In genomic region chr21:44999972-45000636, GRCh38 we compare ENCODE assay signal across 15 cellular contexts.
DNase-seq lines count a peak whose midpoint lies in the region; ATAC-seq, FAIRE-seq and TF ChIP-seq lines count a peak whose summit lies in the region.
"Had no signal": no experiment of that assay in that cellular context is flagged by ENCODE, and none has a peak within 500 bp of the region (broad histone marks: within the 10 kb centered on the region; RNA-seq: fewer than 3 reads in every experiment).

No MANE protein-coding gene starts in this region.

- no peak overlapping the region for H3K23ac ChIP-seq in IMR-90 (ENCODE audit: low read depth, low read length)

- TF ChIP-seq CTCF in IMR-90 (conservative IDR thresholded peaks at IDR 0.05; ENCODE audit: low read depth, low read length) (no peak), bronchial epithelial cell (IDR thresholded peaks at IDR 0.05; ENCODE audit: insufficient read depth, low read length, severe bottlenecking) (no peak), lower leg skin (IDR thresholded peaks at IDR 0.05) (no peak), thoracic aorta (IDR thresholded peaks at IDR 0.05) (no peak)

- H3K56ac ChIP-seq in IMR-90 (ENCODE audit: extremely low read depth, insufficient read depth, low read length) = no peak overlapping the region

- no TSS peak for BruUV-seq in IMR-90 (replicated peaks; lab: Mats Ljungman, UMichigan)

- H3K4me1 ChIP-seq in IMR-90 (ENCODE audit: control insufficient read depth, insufficient read depth, low read length) (peaks cover 3% of the 10 kb centered on the region), thoracic aorta (ENCODE audit: control insufficient read depth in 1 of 2, low read depth in 2 of 2) (peaks cover 30 to 54% of the 10 kb centered on the region in 2 donors)

- no peak overlapping the region for H3K9ac ChIP-seq in IMR-90 (ENCODE audit: low read depth, low read length)

- DNase-seq in IMR-90 (no peak), bronchial epithelial cell (ENCODE audit: low read depth) (peak; percentile 12), lower leg skin (ENCODE audit: low spot score in 2 of 2) (peak; percentile 47 to 86), thoracic aorta (ENCODE audit: low spot score) (no peak), substantia nigra (lab: John Stamatoyannopoulos, UW) (no peak), DMS114 treated with DMSO at 0.1 percent for 48 hours (lab: John Stamatoyannopoulos, UW; ENCODE audit: unreplicated experiment) (no peak), RPMI8226 (no peak)
- DNase-seq: activated CD4-positive, alpha-beta T cell treated with anti-CD3 and anti-CD28 coated beads, Interleukin-2, amount 10 ng/mL, durations not matched to agents 24 days and 14 days; activated CD8-positive, alpha-beta memory T cell treated with anti-CD3 and anti-CD28 coated beads, Interleukin-2, amount 50 U/mL, for 4 hours; cortex of kidney; NCI-H524; SIG-M5; stimulated activated naive CD4-positive, alpha-beta T cell had no signal

- no peak overlapping the region for H3K4me2 ChIP-seq in IMR-90 (ENCODE audit: low read depth, low read length)

- dilution Hi-C loops in IMR-90 (cut with HindIII; ENCODE audit: low sequenced_read_pairs, unreplicated experiment) = no loop called here

- H2BK20ac ChIP-seq in IMR-90 (ENCODE audit: low read depth, low read length) = 0 out of 2 replicates have a peak overlapping the region, but pooled peaks have one; percentile 7

- H3K4ac ChIP-seq in IMR-90 (ENCODE audit: low read depth, low read length) = no peak overlapping the region

- no peak overlapping the region for H2AK5ac ChIP-seq in IMR-90 (ENCODE audit: low read depth, low read length)

- no peak overlapping the region for H4K8ac ChIP-seq in IMR-90 (ENCODE audit: low read depth in 2 of 2, low read length in 2 of 2)

- H3K9me1 ChIP-seq in IMR-90 (ENCODE audit: insufficient read depth, low read length) = no peaks in the 10 kb centered on the region

- H2AK9ac ChIP-seq in IMR-90 (replicated peaks; ENCODE audit: low read depth, low read length, poor library complexity) = peak overlapping the region; percentile 87

- H3K4me3 ChIP-seq in IMR-90 (ENCODE audit: insufficient read depth, low read depth, low read length) (no peak overlapping the region), bronchial epithelial cell (ENCODE audit: low read depth, low read length) (no peak overlapping the region), lower leg skin (ENCODE audit: low read depth, poor library complexity, severe bottlenecking) (no peak overlapping the region), thoracic aorta (peak overlapping the region; percentile 36)

- H2BK120ac ChIP-seq in IMR-90 (ENCODE audit: low read depth, low read length) = no peak overlapping the region

- H3K27ac ChIP-seq in IMR-90 (ENCODE audit: insufficient read depth, low read length) (no peak overlapping the region), thoracic aorta (peak overlapping the region; percentile 79 to 84), substantia nigra (ENCODE audit: low read depth, low read length, poor library complexity, severe bottlenecking) (no peak overlapping the region)

- H2BK15ac ChIP-seq in IMR-90 (ENCODE audit: low read depth, low read length) = no peak overlapping the region

- H3K14ac ChIP-seq in IMR-90 (replicated peaks; ENCODE audit: low read depth, low read length) = no peak overlapping the region

- FAIRE-seq in bronchial epithelial cell (lab: Jason Lieb, UNC) = no peak

- POLR2A ChIA-PET in IMR-90 (lab: Charles Lee; ENCODE audit: unreplicated experiment) = no interaction called here

- no peaks in the 10 kb centered on the region; the same call in 1 of the 2 replicates for H4K20me1 ChIP-seq in IMR-90 (ENCODE audit: insufficient read depth, low read length)

- H4K91ac ChIP-seq in IMR-90 (ENCODE audit: insufficient read depth, low read depth, low read length) = no peak overlapping the region

- intact Hi-C loops in IMR-90 (cut with micrococcal nuclease) = no loop called here
- intact Hi-C loops in lower leg skin (cut with DNase I; ENCODE audit: low total_unique reads) = no loop called here

- in situ Hi-C loops in IMR-90 (cut with MboI; ENCODE audit: low sequenced_read_pairs) = no loop called here

- H3K79me1 ChIP-seq in IMR-90 (ENCODE audit: low read depth in 1 of 2, low read length in 2 of 2) = no peaks in the 10 kb centered on the region

- no peak overlapping the region for H2BK5ac ChIP-seq in IMR-90 (ENCODE audit: low read depth, low read length, poor library complexity, severe bottlenecking)

- H3K9me3 ChIP-seq in IMR-90 (ENCODE audit: control insufficient read depth, insufficient read depth, low read length) = peaks cover 11% of the 10 kb centered on the region
- H3K9me3 ChIP-seq in thoracic aorta = no peaks in the 10 kb centered on the region

- ATAC-seq in IMR-90 (ENCODE audit: low read depth) (no peak), thoracic aorta (ENCODE audit: insufficient number of reproducible peaks, low FRiP score, low read depth) (no peak), HG02623 (IDR thresholded peaks at IDR 0.05; ENCODE audit: unreplicated experiment) (no peak)

- no peak overlapping the region for H3K18ac ChIP-seq in IMR-90 (ENCODE audit: low read depth, low read length)

- TF ChIP-seq RAD21 in IMR-90 (IDR thresholded peaks at IDR 0.05; ENCODE audit: low read length) = no peak

- no peak overlapping the region for H4K5ac ChIP-seq in IMR-90 (ENCODE audit: low read depth, low read length)

- TF ChIP-seq POLR2A in IMR-90 (IDR thresholded peaks at IDR 0.05; ENCODE audit: low read depth, low read length) (no peak), lower leg skin (IDR thresholded peaks at IDR 0.05) (no peak)

- H3K36me3 ChIP-seq in IMR-90 (ENCODE audit: control insufficient read depth, insufficient read depth, low read length) (no peaks in the 10 kb centered on the region), bronchial epithelial cell (ENCODE audit: control insufficient read depth, insufficient read depth, low read length) (no peaks in the 10 kb centered on the region), thoracic aorta (no peaks in the 10 kb centered on the region)
- H3K36me3 ChIP-seq: heart left ventricle had no signal

- CTCF ChIA-PET in IMR-90 (lab: Yijun Ruan, JAX) = no interaction called here

- H3K27me3 ChIP-seq in IMR-90 (ENCODE audit: control insufficient read depth, insufficient read depth, low read length) (peaks cover 13% of the 10 kb centered on the region; the same call in 1 of the 2 replicates), bronchial epithelial cell (ENCODE audit: control insufficient read depth, insufficient read depth, low read length) (no peaks in the 10 kb centered on the region), thoracic aorta (replicated peaks; ENCODE audit: insufficient read depth) (no peaks in the 10 kb centered on the region)
- H3K27me3 ChIP-seq: heart left ventricle had no signal

- WGBS in IMR-90 (ENCODE audit: extremely low coverage in 2 of 2, insufficient read length in 1 of 2), 2 experiments = 94% methylated on average over 11 of the region's 29 CpGs; no CpG with 5 or more reads in 1 of the 2 experiments
- WGBS in lower leg skin, 2 donors = 47 to 66% methylated on average over 24 to 29 of the region's 29 CpGs

- peak overlapping the region; percentile 55 for H2AFZ ChIP-seq in IMR-90 (replicated peaks; ENCODE audit: low read length, poor library complexity)

TF ChIP-seq in IMR-90, 13 proteins besides CTCF, POLR2A, EP300 and RAD21:
- TF ChIP-seq CHD1 (IDR thresholded peaks at IDR 0.05; ENCODE audit: low read depth, low read length) (no peak), USF2 (IDR thresholded peaks at IDR 0.05; ENCODE audit: low read depth, low read length) (no peak), ELK1 (IDR thresholded peaks at IDR 0.05; ENCODE audit: borderline replicate concordance, low read depth, low read length) (no peak), CEBPB (IDR thresholded peaks at IDR 0.05; ENCODE audit: low read depth, low read length) (no peak), FOS (IDR thresholded peaks at IDR 0.05; ENCODE audit: low read depth, low read length) (no peak), MAZ (IDR thresholded peaks at IDR 0.05; ENCODE audit: borderline replicate concordance, low read depth, low read length) (no peak), SMC3 (IDR thresholded peaks at IDR 0.05; ENCODE audit: low read depth, low read length) (no peak), RCOR1 (IDR thresholded peaks at IDR 0.05; ENCODE audit: insufficient replicate concordance, low read length) (no peak), MXI1 (IDR thresholded peaks at IDR 0.05; ENCODE audit: borderline replicate concordance, low read depth, low read length) (no peak)

Comparison
In these comparisons a context has a peak if more than half of its experiments do, and no peak if none do; other contexts are left out.
1. DNase-seq: peak in bronchial epithelial cell (single experiment) and lower leg skin (2 of 2); none in IMR-90 (single experiment), thoracic aorta (single experiment), substantia nigra (0 of 49), DMS114 treated with DMSO at 0.1 percent for 48 hours (single experiment) and RPMI8226 (single experiment).
2. H3K27ac ChIP-seq: peak in thoracic aorta (2 of 2); none in IMR-90 (single experiment) and substantia nigra (single experiment).